Comparison of ENCODE assay signal across 8 cellular contexts in genomic region chr12:11228268-11228879, GRCh38. TPM values are rescaled to one million over a fixed set of nuclear protein-coding genes. Genes with fewer than 3 reads are reported as not detected.
A peak's percentile ranks its signal among the peaks of the same experiment; 100 is the strongest.
DNase-seq lines count a peak whose midpoint lies in the region; ATAC-seq and TF ChIP-seq lines count a peak whose summit lies in the region.

No MANE protein-coding gene starts in this region.

- H3K27me3 Mint-ChIP-seq in osteocyte (ENCODE audit: unreplicated experiment): peaks cover 31% of the 10 kb centered on the region

- ATAC-seq in GM19372 (IDR thresholded peaks at IDR 0.05; ENCODE audit: low read depth, unreplicated experiment) (peak; percentile 54), GM18907 (IDR thresholded peaks at IDR 0.05; ENCODE audit: unreplicated experiment) (no peak)

- DNase-seq in D341Med (ENCODE audit: low spot score): peak; percentile 68
- DNase-seq in LoVo (ENCODE audit: low spot score): peak; percentile 47
- DNase-seq in T follicular helper cell (ENCODE audit: low read depth): peak; percentile 19
- peak; percentile 26 to 47 for DNase-seq in erythroblast (lab: John Stamatoyannopoulos, UW)
- DNase-seq in osteocyte (ENCODE audit: extremely low spot score, unreplicated experiment): no peak
- no peak for DNase-seq in GF-D8 (lab: John Stamatoyannopoulos, UW)

- no peak overlapping the region for H3K27ac Mint-ChIP-seq in osteocyte (ENCODE audit: unreplicated experiment)

- TF ChIP-seq CTCF in osteocyte (IDR thresholded peaks at IDR 0.05): peak; percentile 59

- no peak for TF ChIP-seq POLR2A in erythroblast (IDR thresholded peaks at IDR 0.05; ENCODE audit: low read length)

- H3K4me1 Mint-ChIP-seq in osteocyte (ENCODE audit: unreplicated experiment): no peaks in the 10 kb centered on the region

- H3K4me3 Mint-ChIP-seq in osteocyte (ENCODE audit: unreplicated experiment): no peak overlapping the region

- no peaks in the 10 kb centered on the region for H3K9me3 Mint-ChIP-seq in osteocyte (ENCODE audit: unreplicated experiment)

- no peaks in the 10 kb centered on the region for H3K36me3 Mint-ChIP-seq in osteocyte (ENCODE audit: unreplicated experiment)

RNA-seq across cellular contexts. Expression of gene PRB3, which starts 41.1 kb away (rescaled TPM):
- not detected in 2 replicates for total RNA-seq in osteocyte

RNA-seq across cellular contexts. Expression of gene TAS2R42, which starts 41.6 kb away (rescaled TPM):
- total RNA-seq in osteocyte: not detected in 2 replicates

RNA-seq across cellular contexts. Expression of gene SMIM10L1, which starts 57.4 kb away (rescaled TPM):
- 9.7 TPM in 2 replicates for total RNA-seq in osteocyte

Comparison
In these comparisons a context has a peak if more than half of its experiments do, and no peak if none do; other contexts are left out.
1. DNase-seq: peak in D341Med (single experiment), LoVo (single experiment), T follicular helper cell (single experiment) and erythroblast (2 of 2); none in osteocyte (single experiment) and GF-D8 (single experiment).